In genomic region chr7:110502893-110503465, GRCh38 we compare ENCODE assay signal across 18 cellular contexts.
DNase-seq lines count a peak whose midpoint lies in the region; ATAC-seq, FAIRE-seq and TF ChIP-seq lines count a peak whose summit lies in the region.
"Had no signal": no experiment of that assay in that cellular context is flagged by ENCODE, and none has a peak within 500 bp of the region (broad histone marks: within the 10 kb centered on the region; RNA-seq: fewer than 3 reads in every experiment).

No MANE protein-coding gene starts in this region.

- peak; percentile 61 for FAIRE-seq in H54 (lab: Jason Lieb, UNC)
- FAIRE-seq: kidney had no signal

- no peak for ATAC-seq in HG02759 (IDR thresholded peaks at IDR 0.05; ENCODE audit: unreplicated experiment)
- ATAC-seq: natural killer cell treated with Interleukin-12 subunit alpha and Interleukin-12 subunit beta and Interleukin-15 and Interleukin-18, amount 100 ng/mL, for 72 hours; stimulated activated memory B cell treated with anti-CD40 and anti-IgM and Interleukin-4, amounts not matched to agents 10 μg/mL and 1 μg/mL and 100 μg/mL, for 72 hours had no signal

- H3K4me3 ChIP-seq in skeletal muscle cell (ENCODE audit: low read depth, low read length): no peak overlapping the region
- H3K4me3 ChIP-seq: cardiac muscle cell, hepatocyte, transverse colon had no signal

- no peak for TF ChIP-seq POLR2A in H54 (IDR thresholded peaks at IDR 0.05; ENCODE audit: low read depth, low read length)

- DNase-seq in H54 (ENCODE audit: insufficient read length, low spot score) (no peak), RPMI8226 (peak; percentile 37), fibroblast of gingiva (ENCODE audit: low read depth) (peak; percentile 8), skeletal muscle cell (ENCODE audit: low read depth) (peak; percentile 0), NCI-H510A (lab: John Stamatoyannopoulos, UW) (no peak)
- DNase-seq in activated naive CD4-positive, alpha-beta T cell treated with Interleukin-2 at 50 U/mL for 16 hours: no peak
- DNase-seq: activated CD4-positive, alpha-beta T cell treated with anti-CD3 and anti-CD28 coated beads for 4 hours; activated naive CD4-positive, alpha-beta T cell treated with anti-CD3 and anti-CD28 coated beads, Interleukin-2, amount 50 U/mL, for 16 hours; CD4-positive, alpha-beta T cell; DMS53; kidney; NCI-H187; transverse colon had no signal

Comparison
In these comparisons a context has a peak if more than half of its experiments do, and no peak if none do; other contexts are left out.
1. DNase-seq: peak in RPMI8226 (single experiment), fibroblast of gingiva (single experiment) and skeletal muscle cell (single experiment); none in H54 (single experiment), NCI-H510A (single experiment) and activated naive CD4-positive, alpha-beta T cell treated with Interleukin-2 at 50 U/mL for 16 hours (single experiment).